Comparison of ENCODE assay signal across 8 cellular contexts in genomic region chr19:1568320-1569019, GRCh38. TPM values are rescaled to one million over a fixed set of nuclear protein-coding genes. Genes with fewer than 3 reads are reported as not detected.
DNase-seq lines count a peak whose midpoint lies in the region; ATAC-seq and TF ChIP-seq lines count a peak whose summit lies in the region.

Gene MEX3D, minus strand, starts transcription at chr19:1568325. Its CDS starts 267 bp downstream, at chr19:1568058.

- H3K27ac ChIP-seq in HUES64 (ENCODE audit: low read depth, low read length) (peak within 1 kb of the TSS; percentile 93), parathyroid adenoma (no peak within 1 kb of the TSS), thoracic aorta (peak within 1 kb of the TSS; percentile 58 to 66)

- peak within 1 kb of the TSS; percentile 32 for H3K4me3 Mint-ChIP-seq in activated naive CD8-positive, alpha-beta T cell treated with anti-CD3 and anti-CD28 coated beads for 36 hours
- peak within 1 kb of the TSS; percentile 64 for H3K4me3 Mint-ChIP-seq in glutamatergic neuron (ENCODE audit: unreplicated experiment)

- peaks cover 11% of the 10 kb centered on the region for H3K36me3 ChIP-seq in HUES64 (ENCODE audit: insufficient read depth, low read length)
- H3K36me3 ChIP-seq in parathyroid adenoma (ENCODE audit: control insufficient read depth, insufficient read depth, low read length), result no peaks in the 10 kb centered on the region
- no peaks in the 10 kb centered on the region for H3K36me3 ChIP-seq in thoracic aorta

- DNase-seq in NCI-H2107 (lab: John Stamatoyannopoulos, UW) (peak; percentile 27), NCI-H2107 treated with DMSO at 0.1 percent for 48 hours (lab: John Stamatoyannopoulos, UW; ENCODE audit: unreplicated experiment) (no peak), SKM-1 (lab: John Stamatoyannopoulos, UW; ENCODE audit: unreplicated experiment) (peak; percentile 32), glutamatergic neuron (peak; percentile 85), thoracic aorta (ENCODE audit: low spot score) (no peak)
- peak; percentile 84 for DNase-seq in activated naive CD8-positive, alpha-beta T cell treated with anti-CD3 and anti-CD28 coated beads for 36 hours

- WGBS in HUES64, result 14% methylated on average over 63 of the region's 63 CpGs

- H3K27me3 Mint-ChIP-seq in activated naive CD8-positive, alpha-beta T cell treated with anti-CD3 and anti-CD28 coated beads for 36 hours, result peaks cover 13% of the 10 kb centered on the region
- H3K27me3 Mint-ChIP-seq in glutamatergic neuron (ENCODE audit: unreplicated experiment), result peaks cover 16% of the 10 kb centered on the region

- H3K9me3 Mint-ChIP-seq in activated naive CD8-positive, alpha-beta T cell treated with anti-CD3 and anti-CD28 coated beads for 36 hours, result no peaks in the 10 kb centered on the region
- peaks cover 13% of the 10 kb centered on the region for H3K9me3 Mint-ChIP-seq in glutamatergic neuron (ENCODE audit: unreplicated experiment)

- ATAC-seq in thoracic aorta (ENCODE audit: insufficient number of reproducible peaks, low FRiP score, low read depth), result no peak

- H3K9ac ChIP-seq in HUES64 (ENCODE audit: low read depth, low read length) (peak within 1 kb of the TSS; percentile 97), parathyroid adenoma (no peak within 1 kb of the TSS)

- H3K79me2 ChIP-seq in parathyroid adenoma, result no peaks in the 10 kb centered on the region

- no peaks in the 10 kb centered on the region for H3K4me1 Mint-ChIP-seq in activated naive CD8-positive, alpha-beta T cell treated with anti-CD3 and anti-CD28 coated beads for 36 hours
- peaks cover 6% of the 10 kb centered on the region for H3K4me1 Mint-ChIP-seq in glutamatergic neuron (ENCODE audit: low read depth, unreplicated experiment)

- H3K36me3 Mint-ChIP-seq in activated naive CD8-positive, alpha-beta T cell treated with anti-CD3 and anti-CD28 coated beads for 36 hours, result no peaks in the 10 kb centered on the region
- H3K36me3 Mint-ChIP-seq in glutamatergic neuron (ENCODE audit: unreplicated experiment), result no peaks in the 10 kb centered on the region

- TF ChIP-seq CTCF in glutamatergic neuron (IDR thresholded peaks at IDR 0.05; ENCODE audit: partially characterized antibody, unreplicated experiment) (no peak), parathyroid adenoma (IDR thresholded peaks at IDR 0.05) (no peak), thoracic aorta (IDR thresholded peaks at IDR 0.05) (no peak)

- 0 out of 2 replicates have a peak, but pooled peaks cover 4% of the 10 kb centered on the region for H3K4me1 ChIP-seq in HUES64 (ENCODE audit: insufficient read depth, low read length)
- H3K4me1 ChIP-seq in parathyroid adenoma, result no peaks in the 10 kb centered on the region
- peaks cover 3 to 14% of the 10 kb centered on the region in 2 donors for H3K4me1 ChIP-seq in thoracic aorta (ENCODE audit: control insufficient read depth in 1 of 2, low read depth in 2 of 2)

- H3K27me3 ChIP-seq in HUES64 (ENCODE audit: insufficient read depth, low read length), result peaks cover 18% of the 10 kb centered on the region
- H3K27me3 ChIP-seq in parathyroid adenoma (ENCODE audit: control insufficient read depth, insufficient read depth, low read length), result no peaks in the 10 kb centered on the region
- H3K27me3 ChIP-seq in thoracic aorta (replicated peaks; ENCODE audit: insufficient read depth), result no peaks in the 10 kb centered on the region

- peak within 1 kb of the TSS; percentile 85 for H2AFZ ChIP-seq in parathyroid adenoma

- H3K4me3 ChIP-seq in HUES64 (ENCODE audit: low read length) (peak within 1 kb of the TSS; percentile 89), parathyroid adenoma (ENCODE audit: low read depth, low read length) (peak within 1 kb of the TSS; percentile 62), thoracic aorta (peak within 1 kb of the TSS; percentile 86)

- peak within 1 kb of the TSS; percentile 92 for H3K4me2 ChIP-seq in parathyroid adenoma (ENCODE audit: low read length)

- H3K9me3 ChIP-seq in HUES64 (ENCODE audit: insufficient read depth, low read depth, low read length) (no peaks in the 10 kb centered on the region), parathyroid adenoma (ENCODE audit: control insufficient read depth, low read length) (no peaks in the 10 kb centered on the region), thoracic aorta (no peaks in the 10 kb centered on the region)

- no peak within 1 kb of the TSS for H3K27ac Mint-ChIP-seq in activated naive CD8-positive, alpha-beta T cell treated with anti-CD3 and anti-CD28 coated beads for 36 hours
- H3K27ac Mint-ChIP-seq in glutamatergic neuron (ENCODE audit: unreplicated experiment), result peak within 1 kb of the TSS; percentile 83

RNA-seq across cellular contexts. Expression of gene MEX3D, which starts in this region (rescaled TPM):
- polyA plus RNA-seq in HUES64 (2013, experiment 1 of 2), result 36.9 TPM
- polyA plus RNA-seq in HUES64 (2013, experiment 2 of 2), result 41.0 TPM
- 1 to 10 TPM; 6.1 to 6.5 TPM for total RNA-seq in activated naive CD8-positive, alpha-beta T cell treated with anti-CD3 and anti-CD28 coated beads for 36 hours
- total RNA-seq in glutamatergic neuron (ENCODE audit: unreplicated experiment) (96.7 TPM), thoracic aorta (10 to 100 TPM; 23.4 to 26.4 TPM)

Comparison
In these comparisons a context has a peak if more than half of its experiments do, and no peak if none do; other contexts are left out.
1. DNase-seq: peak in NCI-H2107 (single experiment), SKM-1 (single experiment), activated naive CD8-positive, alpha-beta T cell treated with anti-CD3 and anti-CD28 coated beads for 36 hours (single experiment) and glutamatergic neuron (single experiment); none in NCI-H2107 treated with DMSO at 0.1 percent for 48 hours (single experiment) and thoracic aorta (single experiment).
2. Peak in every context shown above with its lines, with median percentiles within 50 percentile points of each other: H3K4me3 ChIP-seq.